In the genomic region with DNA sequence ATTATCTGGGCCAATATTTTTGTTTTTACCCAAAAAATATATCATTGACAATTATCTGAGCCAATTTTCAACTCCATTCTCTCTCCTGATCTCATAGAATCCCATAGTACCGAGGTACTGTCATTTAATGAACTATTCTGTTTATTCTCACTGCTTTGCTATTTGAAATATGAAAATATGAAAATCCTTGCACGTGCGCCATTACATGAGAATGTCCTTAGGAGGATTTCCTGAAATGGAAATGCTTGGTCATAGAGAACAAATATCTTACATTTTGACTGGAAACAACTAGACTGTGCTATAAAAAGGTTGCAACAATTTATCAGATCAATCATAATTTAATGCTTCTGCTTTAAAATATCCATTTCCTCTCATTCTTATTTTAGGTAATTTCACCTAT, we compare ENCODE assay signal across 16 cellular contexts. TPM values are rescaled to one million over a fixed set of nuclear protein-coding genes. Genes with fewer than 3 reads are reported as not detected.
"Had no signal": no experiment of that assay in that cellular context is flagged by ENCODE, and none has a peak within 500 bp of the region (broad histone marks: within the 10 kb centered on the region; RNA-seq: fewer than 3 reads in every experiment).

No MANE protein-coding gene starts in this region.

- H3K4me2 ChIP-seq: smooth muscle cell had no signal

- H3K36me3 ChIP-seq: gastroesophageal sphincter, right lobe of liver, thyroid gland had no signal

- H3K27ac ChIP-seq: right lobe of liver had no signal

- H3K27me3 ChIP-seq: gastroesophageal sphincter, right lobe of liver, thyroid gland had no signal

- H3K9me3 ChIP-seq: gastroesophageal sphincter, right lobe of liver, thyroid gland had no signal

- H3K4me1 ChIP-seq: gastroesophageal sphincter, right lobe of liver had no signal

- DNase-seq: activated B cell treated with CpG ODN at 0.5 μM for 24 hours; activated CD4-positive, alpha-beta T cell treated with anti-CD3 and anti-CD28 coated beads, Interleukin-2, amount 50 U/mL, for 4 hours; activated CD8-positive, alpha-beta memory T cell treated with anti-CD3 and anti-CD28 coated beads for 24 hours; activated CD8-positive, alpha-beta memory T cell treated with anti-CD3 and anti-CD28 coated beads, Interleukin-2, amount 50 U/mL, for 4 hours; activated T-cell treated with anti-CD3 and anti-CD28 coated beads, Interleukin-2, amount 50 U/mL, for 24 hours; amniotic stem cell; head of caudate nucleus; hypothalamus; nucleus accumbens; posterior cingulate gyrus; right lobe of liver; stimulated activated CD4-positive, alpha-beta T cell treated with anti-CD3 and anti-CD28 coated beads, Interleukin-4, amount 100 ng/mL, for 1 hour; T1000; thyroid gland had no signal

- H3K4me3 ChIP-seq: gastroesophageal sphincter, right lobe of liver, smooth muscle cell, thyroid gland had no signal

RNA-seq across cellular contexts. Expression of gene FRMD4B, which starts 18.3 kb away (rescaled TPM):
- total RNA-seq: activated B cell treated with CpG ODN at 0.5 μM for 24 hours had no signal
